Comparison of ENCODE assay signal across 12 cellular contexts in genomic region chr1:43345119-43345518, GRCh38. TPM values are rescaled to one million over a fixed set of nuclear protein-coding genes. Genes with fewer than 3 reads are reported as not detected.
DNase-seq lines count a peak whose midpoint lies in the region; ATAC-seq and TF ChIP-seq lines count a peak whose summit lies in the region.
"Had no signal": no experiment of that assay in that cellular context is flagged by ENCODE, and none has a peak within 500 bp of the region (broad histone marks: within the 10 kb centered on the region; RNA-seq: fewer than 3 reads in every experiment).

No MANE protein-coding gene starts in this region.

- ATAC-seq in left colon (peak; percentile 27), GM18502 (IDR thresholded peaks at IDR 0.05; ENCODE audit: poor library complexity, unreplicated experiment) (no peak)
- ATAC-seq: GM12878 had no signal

- intact Hi-C loops in adrenal gland (cut with DNase I) (no loop called here), left colon (cut with DNase I, micrococcal nuclease) (no loop called here)

- no peak overlapping the region for H3K4me3 ChIP-seq in adrenal gland
- H3K4me3 ChIP-seq: GM12878 had no signal

- H3K36me3 ChIP-seq in adrenal gland (replicated peaks in 1 of 2), result no peaks in the 10 kb centered on the region

- H3K4me1 ChIP-seq in adrenal gland (replicated peaks in 1 of 2), result peaks cover 3 to 20% of the 10 kb centered on the region in 2 donors

- no peak for TF ChIP-seq POLR2A in adrenal gland (IDR thresholded peaks at IDR 0.05)

- DNase-seq in GDM1 (lab: John Stamatoyannopoulos, UW) (peak; percentile 57), adrenal gland (peak in 4 of 7 donors; percentile 38 to 61 (median 43)), left colon (no peak), DMS53 (lab: John Stamatoyannopoulos, UW) (no peak)
- DNase-seq in activated naive CD4-positive, alpha-beta T cell (lab: John Stamatoyannopoulos, UW), result no peak
- DNase-seq: midbrain; NCI-H526 treated with DMSO at 0.1 percent for 48 hours; SHP77; stimulated activated CD4-positive, alpha-beta T cell treated with anti-CD3 and anti-CD28 coated beads, Interleukin-2, amount 100 ng/mL, for 24 hours had no signal

- 31 to 52% (median 37%) methylated on average over 3 of the region's 3 CpGs for WGBS in adrenal gland, 4 donors

- peak overlapping the region in 2 of 5 donors; percentile 22 to 51 for H3K27ac ChIP-seq in adrenal gland
- H3K27ac ChIP-seq: KMS-11 had no signal

- H3K9me3 ChIP-seq in adrenal gland (replicated peaks in 1 of 3), result no peaks in the 10 kb centered on the region

- no peaks in the 10 kb centered on the region for H3K27me3 ChIP-seq in adrenal gland

- TF ChIP-seq CTCF in adrenal gland (IDR thresholded peaks at IDR 0.05), result no peak

RNA-seq across cellular contexts. Expression of gene MPL, which starts 7.5 kb away (rescaled TPM):
- total RNA-seq in adrenal gland, result under 1 TPM in 3 of 8 donors, not detected in 5; 0.21 to 0.61 (median 0.50) TPM
- under 1 TPM in 2 of 3 donors, not detected in 1; 0.15 to 0.40 TPM for polyA plus RNA-seq in adrenal gland
- under 1 TPM in 1 of 2 donors, not detected in 1; 0.56 TPM for total RNA-seq in left colon
- total RNA-seq: GM12878 had no signal
- polyA plus RNA-seq: GM12878 had no signal

RNA-seq across cellular contexts. Expression of gene CDC20, which starts 13.7 kb away (rescaled TPM):
- 1 to 10 TPM in 5 of 8 donors, under 1 TPM in 3; 0.32 to 4.0 (median 2.0) TPM for total RNA-seq in adrenal gland
- polyA plus RNA-seq in adrenal gland, result 1 to 10 TPM in 2 of 3 donors, under 1 TPM in 1; 0.88 to 3.0 (median 2.6) TPM
- 10 to 100 TPM; 10.5 to 24.3 TPM for total RNA-seq in left colon

RNA-seq across cellular contexts. Expression of gene ELOVL1, which starts 22.7 kb away (rescaled TPM):
- total RNA-seq in adrenal gland, result 100 to 1,000 TPM in 1 of 8 donors, 10 to 100 TPM in 7; 24.9 to 108 (median 63.8) TPM
- 100 to 1,000 TPM in 1 of 3 donors, 10 to 100 TPM in 2; 33.6 to 242 (median 64.2) TPM for polyA plus RNA-seq in adrenal gland
- 100 to 1,000 TPM; 135 to 152 TPM for total RNA-seq in left colon

RNA-seq across cellular contexts. Expression of gene TIE1, which starts 44.3 kb away (rescaled TPM):
- total RNA-seq in adrenal gland (10 to 100 TPM; 21.7 to 49.8 (median 31.9) TPM), left colon (1 to 10 TPM; 4.9 to 7.6 TPM)
- 10 to 100 TPM in 2 of 3 donors, 1 to 10 TPM in 1; 5.0 to 28.6 (median 19.6) TPM for polyA plus RNA-seq in adrenal gland

RNA-seq across cellular contexts. Expression of gene MED8, which starts 44.5 kb away (rescaled TPM):
- total RNA-seq in adrenal gland (10 to 100 TPM; 17.3 to 38.1 (median 32.3) TPM), left colon (10 to 100 TPM; 39.1 to 39.5 TPM)
- 10 to 100 TPM; 26.2 to 58.3 (median 30.0) TPM for polyA plus RNA-seq in adrenal gland

Comparison
In these comparisons a context has a peak if more than half of its experiments do, and no peak if none do; other contexts are left out.
1. DNase-seq: peak in GDM1 (single experiment) and adrenal gland (4 of 7); none in left colon (0 of 2), DMS53 (single experiment) and activated naive CD4-positive, alpha-beta T cell (0 of 4).